ENCODE assay signal across 24 cellular contexts in the genomic region with DNA sequence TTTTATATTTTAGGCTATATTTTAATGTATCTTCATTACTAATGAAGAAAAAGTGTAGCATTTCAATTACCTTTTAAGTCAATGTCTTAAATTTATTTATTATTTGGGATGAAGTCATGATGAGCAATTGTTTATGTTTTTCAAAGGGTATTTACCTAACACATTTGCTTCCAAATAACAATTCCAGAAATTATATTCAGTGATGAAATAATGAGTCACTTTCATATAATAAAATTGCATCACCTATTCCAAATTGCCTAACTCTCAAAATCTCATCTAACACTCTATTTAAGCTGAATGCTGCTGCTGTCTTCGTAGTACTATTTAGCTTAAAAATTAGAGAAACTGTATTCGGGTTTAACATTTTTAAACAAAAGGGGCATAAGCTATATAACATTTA.
DNase-seq lines count a peak whose midpoint lies in the region; ATAC-seq, FAIRE-seq and TF ChIP-seq lines count a peak whose summit lies in the region.
"Had no signal": no experiment of that assay in that cellular context is flagged by ENCODE, and none has a peak within 500 bp of the region (broad histone marks: within the 10 kb centered on the region; RNA-seq: fewer than 3 reads in every experiment).

No MANE protein-coding gene starts in this region.

- no peaks in the 10 kb centered on the region for H3K36me3 ChIP-seq in heart right ventricle
- H3K36me3 ChIP-seq in bronchial epithelial cell (ENCODE audit: control insufficient read depth, insufficient read depth, low read length), result no peaks in the 10 kb centered on the region
- H3K36me3 ChIP-seq in gastroesophageal sphincter, result no peaks in the 10 kb centered on the region
- no peaks in the 10 kb centered on the region for H3K36me3 ChIP-seq in adrenal gland (replicated peaks in 1 of 2)
- H3K36me3 ChIP-seq: prostate gland had no signal

- H3K9me3 ChIP-seq in heart right ventricle, result no peaks in the 10 kb centered on the region
- H3K9me3 ChIP-seq in gastroesophageal sphincter, result no peaks in the 10 kb centered on the region
- H3K9me3 ChIP-seq in adrenal gland (replicated peaks in 1 of 3), result no peaks in the 10 kb centered on the region
- H3K9me3 ChIP-seq: prostate gland had no signal

- intact Hi-C loops in Right ventricle myocardium superior (cut with DNase I), result no loop called here
- intact Hi-C loops in heart right ventricle (cut with DNase I), result loop anchor here in 1 of 10 donors (1.0 kb wide), 1 partner anchor 29 kb away; no protein-coding TSS in a partner anchor
- intact Hi-C loops in adrenal gland (cut with DNase I), result no loop called here
- intact Hi-C loops in activated T-helper 2 cell treated with anti-CD3 and anti-CD28 coated beads, Interferon-gamma antibody, Interleukin-2, Interleukin-4, amounts not matched to agents 10 μg/mL and 5 μg/mL and 100 μg/mL, durations not matched to agents 14 hours and 24 hours and 36 hours (cut with micrococcal nuclease), result no loop called here

- TF ChIP-seq POLR2A in gastroesophageal sphincter (IDR thresholded peaks at IDR 0.05) (no peak), adrenal gland (IDR thresholded peaks at IDR 0.05) (no peak)

- DNase-seq in Right ventricle myocardium superior (no peak), heart right ventricle (no peak), bronchial epithelial cell (ENCODE audit: low read depth) (peak; percentile 90), adrenal gland (no peak)
- no peak for DNase-seq in activated naive CD4-positive, alpha-beta T cell treated with anti-CD3 and anti-CD28 coated beads, Interleukin-2, amount 50 U/mL, for 72 hours (ENCODE audit: low spot score in 2 of 2)
- DNase-seq in activated T-helper 2 cell treated with anti-CD3 and anti-CD28 coated beads, Interferon-gamma antibody, Interleukin-2, Interleukin-4, amounts not matched to agents 10 μg/mL and 5 μg/mL and 100 μg/mL, durations not matched to agents 14 hours and 24 hours and 36 hours (ENCODE audit: low spot score), result no peak
- DNase-seq: activated CD4-positive, alpha-beta T cell treated with anti-CD3 and anti-CD28 coated beads, Interleukin-2, amount 50 U/mL, for 4 hours; activated gamma-delta T cell; amygdala; immature natural killer cell; NCI-H146; NCI-H345; stimulated activated CD4-positive, alpha-beta T cell treated with anti-CD3 and anti-CD28 coated beads, Interleukin-4, amount 100 ng/mL, for 1 hour; stimulated activated naive CD8-positive, alpha-beta T cell treated with anti-CD3 and anti-CD28 coated beads, Interleukin-15, amount 100 ng/mL, for 72 hours had no signal

- peak; percentile 56 for ATAC-seq in Right ventricle myocardium superior (ENCODE audit: poor library complexity)
- ATAC-seq in heart right ventricle, result no peak
- peak; percentile 60 for ATAC-seq in gastroesophageal sphincter
- no peak for ATAC-seq in activated naive CD4-positive, alpha-beta T cell treated with anti-CD3 and anti-CD28 coated beads, Interleukin-2, amount 50 U/mL, for 72 hours
- no peak for ATAC-seq in activated T-helper 17 cell treated with anti-CD3 and anti-CD28 coated beads, Interleukin-2, amount 50 U/mL, for 72 hours (replicated peaks)
- ATAC-seq: stimulated activated naive CD8-positive, alpha-beta T cell treated with anti-CD3 and anti-CD28 coated beads, Interleukin-15, amount 100 ng/mL, for 72 hours had no signal

- FAIRE-seq in bronchial epithelial cell (lab: Jason Lieb, UNC), result no peak
- FAIRE-seq: A204.1, D721Med had no signal

- no peak for TF ChIP-seq EP300 in gastroesophageal sphincter (IDR thresholded peaks at IDR 0.05)

- H3K4me3 Mint-ChIP-seq in activated T-helper 17 cell treated with anti-CD3 and anti-CD28 coated beads, Interleukin-2, amount 50 U/mL, for 72 hours, result no peak overlapping the region
- H3K4me3 Mint-ChIP-seq in activated T-helper 2 cell treated with anti-CD3 and anti-CD28 coated beads, Interferon-gamma antibody, Interleukin-2, Interleukin-4, amounts not matched to agents 10 μg/mL and 5 μg/mL and 100 μg/mL, durations not matched to agents 14 hours and 24 hours and 36 hours (ENCODE audit: low read depth), result no peak overlapping the region
- H3K4me3 Mint-ChIP-seq: central memory CD8-positive, alpha-beta T cell; immature natural killer cell; neural crest cell; stimulated activated naive CD8-positive, alpha-beta T cell treated with anti-CD3 and anti-CD28 coated beads, Interleukin-15, amount 100 ng/mL, for 72 hours; type B pancreatic cell had no signal

- H3K27ac ChIP-seq in heart right ventricle, result no peak overlapping the region
- no peak overlapping the region for H3K27ac ChIP-seq in gastroesophageal sphincter
- peak overlapping the region in 1 of 5 donors; percentile 10 for H3K27ac ChIP-seq in adrenal gland
- H3K27ac ChIP-seq: C4-2B, prostate gland had no signal

- H3K36me3 Mint-ChIP-seq in activated naive CD4-positive, alpha-beta T cell treated with anti-CD3 and anti-CD28 coated beads, Interleukin-2, amount 50 U/mL, for 72 hours, result no peaks in the 10 kb centered on the region
- no peaks in the 10 kb centered on the region for H3K36me3 Mint-ChIP-seq in activated T-helper 17 cell treated with anti-CD3 and anti-CD28 coated beads, Interleukin-2, amount 50 U/mL, for 72 hours (ENCODE audit: low read depth)
- no peaks in the 10 kb centered on the region for H3K36me3 Mint-ChIP-seq in activated T-helper 2 cell treated with anti-CD3 and anti-CD28 coated beads, Interferon-gamma antibody, Interleukin-2, Interleukin-4, amounts not matched to agents 10 μg/mL and 5 μg/mL and 100 μg/mL, durations not matched to agents 14 hours and 24 hours and 36 hours (ENCODE audit: low read depth)
- H3K36me3 Mint-ChIP-seq: immature natural killer cell, type B pancreatic cell had no signal

- 92 to 96% methylated on average over 2 of the region's 2 CpGs for WGBS in heart right ventricle, 2 donors
- WGBS in gastroesophageal sphincter (ENCODE audit: low coverage in 1 of 2), 2 donors, result 71 to 90% methylated on average over 2 of the region's 2 CpGs
- WGBS in adrenal gland, 4 donors, result 89 to 93% (median 90%) methylated on average over 2 of the region's 2 CpGs

- H3K27me3 ChIP-seq in heart right ventricle, result no peaks in the 10 kb centered on the region
- no peaks in the 10 kb centered on the region for H3K27me3 ChIP-seq in bronchial epithelial cell (ENCODE audit: control insufficient read depth, insufficient read depth, low read length)
- no peaks in the 10 kb centered on the region for H3K27me3 ChIP-seq in gastroesophageal sphincter
- no peaks in the 10 kb centered on the region for H3K27me3 ChIP-seq in adrenal gland

- H3K4me3 ChIP-seq in heart right ventricle, result no peak overlapping the region
- H3K4me3 ChIP-seq in bronchial epithelial cell (ENCODE audit: low read depth, low read length), result no peak overlapping the region
- no peak overlapping the region for H3K4me3 ChIP-seq in gastroesophageal sphincter
- H3K4me3 ChIP-seq in adrenal gland, result no peak overlapping the region
- H3K4me3 ChIP-seq: prostate gland, smooth muscle cell had no signal

- no peaks in the 10 kb centered on the region for H3K27me3 Mint-ChIP-seq in activated T-helper 17 cell treated with anti-CD3 and anti-CD28 coated beads, Interleukin-2, amount 50 U/mL, for 72 hours
- H3K27me3 Mint-ChIP-seq in activated T-helper 2 cell treated with anti-CD3 and anti-CD28 coated beads, Interferon-gamma antibody, Interleukin-2, Interleukin-4, amounts not matched to agents 10 μg/mL and 5 μg/mL and 100 μg/mL, durations not matched to agents 14 hours and 24 hours and 36 hours (ENCODE audit: low read depth), result no peaks in the 10 kb centered on the region
- H3K27me3 Mint-ChIP-seq: central memory CD8-positive, alpha-beta T cell; stimulated activated naive CD8-positive, alpha-beta T cell treated with anti-CD3 and anti-CD28 coated beads, Interleukin-15, amount 100 ng/mL, for 72 hours; type B pancreatic cell had no signal

- no peaks in the 10 kb centered on the region for H3K4me1 Mint-ChIP-seq in activated T-helper 17 cell treated with anti-CD3 and anti-CD28 coated beads, Interleukin-2, amount 50 U/mL, for 72 hours
- no peaks in the 10 kb centered on the region for H3K4me1 Mint-ChIP-seq in activated T-helper 2 cell treated with anti-CD3 and anti-CD28 coated beads, Interferon-gamma antibody, Interleukin-2, Interleukin-4, amounts not matched to agents 10 μg/mL and 5 μg/mL and 100 μg/mL, durations not matched to agents 14 hours and 24 hours and 36 hours (ENCODE audit: low read depth)
- H3K4me1 Mint-ChIP-seq: central memory CD8-positive, alpha-beta T cell; immature natural killer cell; stimulated activated naive CD8-positive, alpha-beta T cell treated with anti-CD3 and anti-CD28 coated beads, Interleukin-15, amount 100 ng/mL, for 72 hours had no signal

- TF ChIP-seq CTCF in heart right ventricle (IDR thresholded peaks at IDR 0.05) (no peak), bronchial epithelial cell (IDR thresholded peaks at IDR 0.05; ENCODE audit: insufficient read depth, low read length, severe bottlenecking) (no peak), gastroesophageal sphincter (IDR thresholded peaks at IDR 0.05) (no peak), adrenal gland (IDR thresholded peaks at IDR 0.05) (no peak)

- H3K4me1 ChIP-seq in heart right ventricle, result peaks cover 0 to 5% (median 0%) of the 10 kb centered on the region in 9 donors
- H3K4me1 ChIP-seq in gastroesophageal sphincter, result peaks cover 0 to 4% (median 0%) of the 10 kb centered on the region in 3 donors
- no peaks in the 10 kb centered on the region for H3K4me1 ChIP-seq in adrenal gland (replicated peaks in 1 of 2)
- H3K4me1 ChIP-seq: prostate gland had no signal

- no peak overlapping the region for H3K27ac Mint-ChIP-seq in activated naive CD4-positive, alpha-beta T cell treated with anti-CD3 and anti-CD28 coated beads, Interleukin-2, amount 50 U/mL, for 72 hours
- H3K27ac Mint-ChIP-seq in activated T-helper 17 cell treated with anti-CD3 and anti-CD28 coated beads, Interleukin-2, amount 50 U/mL, for 72 hours, result no peak overlapping the region
- H3K27ac Mint-ChIP-seq in activated T-helper 2 cell treated with anti-CD3 and anti-CD28 coated beads, Interferon-gamma antibody, Interleukin-2, Interleukin-4, amounts not matched to agents 10 μg/mL and 5 μg/mL and 100 μg/mL, durations not matched to agents 14 hours and 24 hours and 36 hours, result no peak overlapping the region
- H3K27ac Mint-ChIP-seq: immature natural killer cell; stimulated activated naive CD8-positive, alpha-beta T cell treated with anti-CD3 and anti-CD28 coated beads, Interleukin-15, amount 100 ng/mL, for 72 hours; type B pancreatic cell had no signal

- peaks cover 4 to 6% of the 10 kb centered on the region in 2 donors for H3K9me3 Mint-ChIP-seq in activated naive CD4-positive, alpha-beta T cell treated with anti-CD3 and anti-CD28 coated beads, Interleukin-2, amount 50 U/mL, for 72 hours
- no peaks in the 10 kb centered on the region for H3K9me3 Mint-ChIP-seq in activated T-helper 17 cell treated with anti-CD3 and anti-CD28 coated beads, Interleukin-2, amount 50 U/mL, for 72 hours
- H3K9me3 Mint-ChIP-seq in activated T-helper 2 cell treated with anti-CD3 and anti-CD28 coated beads, Interferon-gamma antibody, Interleukin-2, Interleukin-4, amounts not matched to agents 10 μg/mL and 5 μg/mL and 100 μg/mL, durations not matched to agents 14 hours and 24 hours and 36 hours, result no peaks in the 10 kb centered on the region
- H3K9me3 Mint-ChIP-seq: central memory CD8-positive, alpha-beta T cell; stimulated activated naive CD8-positive, alpha-beta T cell treated with anti-CD3 and anti-CD28 coated beads, Interleukin-15, amount 100 ng/mL, for 72 hours; type B pancreatic cell had no signal

Comparison
In these comparisons a context has a peak if more than half of its experiments do, and no peak if none do; other contexts are left out.
1. ATAC-seq: peak in Right ventricle myocardium superior (single experiment) and gastroesophageal sphincter (single experiment); none in heart right ventricle (0 of 8), activated naive CD4-positive, alpha-beta T cell treated with anti-CD3 and anti-CD28 coated beads, Interleukin-2, amount 50 U/mL, for 72 hours (0 of 2) and activated T-helper 17 cell treated with anti-CD3 and anti-CD28 coated beads, Interleukin-2, amount 50 U/mL, for 72 hours (single experiment).